8 cellular contexts compared by ENCODE assay signal in genomic region chr9:33139421-33140228, GRCh38. TPM values are rescaled to one million over a fixed set of nuclear protein-coding genes. Genes with fewer than 3 reads are reported as not detected.
DNase-seq lines count a peak whose midpoint lies in the region; ATAC-seq, FAIRE-seq and TF ChIP-seq lines count a peak whose summit lies in the region.

No MANE protein-coding gene starts in this region.

- no peaks in the 10 kb centered on the region for H3K27me3 Mint-ChIP-seq in activated CD8-positive, alpha-beta memory T cell treated with anti-CD3 and anti-CD28 coated beads, Interleukin-2, amount 10 ng/mL, durations not matched to agents 7 days and 5 days
- H3K27me3 Mint-ChIP-seq in astrocyte (ENCODE audit: low read depth, unreplicated experiment) = no peaks in the 10 kb centered on the region

- H3K4me1 ChIP-seq in astrocyte (ENCODE audit: insufficient read depth, low read length) = peaks cover 14% of the 10 kb centered on the region
- peaks cover 48% of the 10 kb centered on the region for H3K4me1 ChIP-seq in stomach smooth muscle (ENCODE audit: control insufficient read depth, insufficient read depth, low read length)
- peaks cover 6 to 16% of the 10 kb centered on the region in 2 donors for H3K4me1 ChIP-seq in small intestine (ENCODE audit: control insufficient read depth in 2 of 2, insufficient read depth in 1 of 2, low read depth in 1 of 2, low read length in 1 of 2)

- H3K36me3 ChIP-seq in astrocyte (ENCODE audit: insufficient read depth, low read length) (no peaks in the 10 kb centered on the region), stomach smooth muscle (ENCODE audit: control insufficient read depth in 2 of 2, insufficient read depth in 2 of 2, low read length in 2 of 2) (no peaks in the 10 kb centered on the region), small intestine (ENCODE audit: control insufficient read depth in 2 of 2, insufficient read depth in 2 of 2, low read length in 2 of 2) (no peaks in the 10 kb centered on the region)

- no peaks in the 10 kb centered on the region for H3K9me3 ChIP-seq in astrocyte (ENCODE audit: insufficient read depth, low read depth, low read length)
- no peaks in the 10 kb centered on the region for H3K9me3 ChIP-seq in stomach smooth muscle (ENCODE audit: control insufficient read depth in 2 of 2, low read length in 2 of 2)
- H3K9me3 ChIP-seq in small intestine (ENCODE audit: control insufficient read depth, low read depth) = no peaks in the 10 kb centered on the region

- FAIRE-seq in astrocyte (lab: Jason Lieb, UNC) (no peak), small intestine (lab: Jason Lieb, UNC) (no peak)

- no peak for TF ChIP-seq CTCF in astrocyte (IDR thresholded peaks at IDR 0.05; ENCODE audit: insufficient read depth, low read depth, low read length)

- H3K4me2 ChIP-seq in astrocyte (ENCODE audit: low read length) = peak overlapping the region; percentile 34

- WGBS in small intestine, 3 donors = 55 to 81% (median 78%) methylated on average over 18 of the region's 18 CpGs

- H3K27ac Mint-ChIP-seq in activated CD8-positive, alpha-beta memory T cell treated with anti-CD3 and anti-CD28 coated beads, Interleukin-2, amount 10 ng/mL, durations not matched to agents 7 days and 5 days = peak overlapping the region; percentile 16
- H3K27ac Mint-ChIP-seq in astrocyte (ENCODE audit: unreplicated experiment) = no peak overlapping the region

- H4K20me1 ChIP-seq in astrocyte (ENCODE audit: insufficient read depth, low read length) = peaks cover 93% of the 10 kb centered on the region

- H3K9me3 Mint-ChIP-seq in activated CD8-positive, alpha-beta memory T cell treated with anti-CD3 and anti-CD28 coated beads, Interleukin-2, amount 10 ng/mL, durations not matched to agents 7 days and 5 days (ENCODE audit: low read depth) = no peaks in the 10 kb centered on the region
- H3K9me3 Mint-ChIP-seq in astrocyte (ENCODE audit: unreplicated experiment) = no peaks in the 10 kb centered on the region

- H3K27me3 ChIP-seq in astrocyte (ENCODE audit: insufficient read depth, low read length) = no peaks in the 10 kb centered on the region
- H3K27me3 ChIP-seq in stomach smooth muscle (ENCODE audit: control insufficient read depth in 1 of 2, insufficient read depth in 2 of 2, low read length in 2 of 2) = no peaks in the 10 kb centered on the region
- no peaks in the 10 kb centered on the region for H3K27me3 ChIP-seq in small intestine (ENCODE audit: control insufficient read depth in 2 of 2, insufficient read depth in 2 of 2, low read length in 2 of 2)

- H2AFZ ChIP-seq in astrocyte (ENCODE audit: low read depth, low read length) = no peak overlapping the region

- no peak overlapping the region for H3K9ac ChIP-seq in astrocyte (ENCODE audit: low read length)
- H3K9ac ChIP-seq in stomach smooth muscle (ENCODE audit: low read length in 2 of 2) = peak overlapping the region; percentile 23 to 62

- no peak overlapping the region for H3K4me3 Mint-ChIP-seq in activated CD8-positive, alpha-beta memory T cell treated with anti-CD3 and anti-CD28 coated beads, Interleukin-2, amount 10 ng/mL, durations not matched to agents 7 days and 5 days
- no peak overlapping the region for H3K4me3 Mint-ChIP-seq in astrocyte (ENCODE audit: unreplicated experiment)

- H3K4me3 ChIP-seq in astrocyte (ENCODE audit: insufficient read depth, low read depth, low read length) (no peak overlapping the region), stomach smooth muscle (ENCODE audit: low read length in 2 of 2) (peak overlapping the region in 1 of 2 donors; percentile 55), small intestine (ENCODE audit: low read depth in 1 of 2, low read length in 2 of 2) (no peak overlapping the region)

- CTCF ChIA-PET in activated CD8-positive, alpha-beta memory T cell treated with anti-CD3 and anti-CD28 coated beads, Interleukin-2, amount 10 ng/mL, durations not matched to agents 7 days and 5 days (lab: Charles Lee) = interaction anchor here (1.0 to 1.4 kb wide), 4 partner anchors 13 to 86 kb away, joined by 3 to 5 read pairs (median 4); no protein-coding TSS in a partner anchor

- H3K36me3 Mint-ChIP-seq in activated CD8-positive, alpha-beta memory T cell treated with anti-CD3 and anti-CD28 coated beads, Interleukin-2, amount 10 ng/mL, durations not matched to agents 7 days and 5 days = peaks cover 12% of the 10 kb centered on the region
- H3K36me3 Mint-ChIP-seq in astrocyte (ENCODE audit: low read depth, unreplicated experiment) = peaks cover 8% of the 10 kb centered on the region

- peaks cover 92% of the 10 kb centered on the region for H3K79me2 ChIP-seq in astrocyte (ENCODE audit: insufficient read depth, low read length)

- peak overlapping the region; percentile 9 for H3K27ac ChIP-seq in astrocyte (ENCODE audit: low read depth, low read length)
- H3K27ac ChIP-seq in stomach smooth muscle (ENCODE audit: low read length) = peak overlapping the region; percentile 84
- peak overlapping the region in 1 of 2 donors; percentile 7 for H3K27ac ChIP-seq in small intestine (ENCODE audit: low read depth in 1 of 2, low read length in 1 of 2)

- intact Hi-C loops in left colon (cut with DNase I, micrococcal nuclease) = no loop called here

- peaks cover 79% of the 10 kb centered on the region for H3K4me1 Mint-ChIP-seq in activated CD8-positive, alpha-beta memory T cell treated with anti-CD3 and anti-CD28 coated beads, Interleukin-2, amount 10 ng/mL, durations not matched to agents 7 days and 5 days
- H3K4me1 Mint-ChIP-seq in astrocyte (ENCODE audit: low read depth, unreplicated experiment) = peaks cover 39% of the 10 kb centered on the region

- ATAC-seq in activated CD8-positive, alpha-beta memory T cell treated with anti-CD3 and anti-CD28 coated beads, Interleukin-2, amount 10 ng/mL, durations not matched to agents 7 days and 5 days = no peak
- ATAC-seq in left colon (no peak), HG02678 (IDR thresholded peaks at IDR 0.05; ENCODE audit: unreplicated experiment) (no peak)

- DNase-seq in activated CD8-positive, alpha-beta memory T cell treated with anti-CD3 and anti-CD28 coated beads, Interleukin-2, amount 10 ng/mL, durations not matched to agents 7 days and 5 days = no peak
- DNase-seq in activated CD8-positive, alpha-beta memory T cell treated with anti-CD3 and anti-CD28 coated beads for 24 hours = no peak
- DNase-seq in astrocyte (ENCODE audit: low read depth) (peak; percentile 79), left colon (peak; percentile 44 to 64), NCI-H1092 treated with DMSO at 0.1 percent for 48 hours (lab: John Stamatoyannopoulos, UW) (no peak), small intestine (no peak)

RNA-seq across cellular contexts. Expression of gene B4GALT1, which starts 27.5 kb away (rescaled TPM):
- 10 to 100 TPM; 33.8 to 35.2 TPM for total RNA-seq in activated CD8-positive, alpha-beta memory T cell treated with anti-CD3 and anti-CD28 coated beads, Interleukin-2, amount 10 ng/mL, durations not matched to agents 7 days and 5 days
- 93.1 and 103 TPM in 2 replicates for total RNA-seq in astrocyte
- 100 to 1,000 TPM; 106 to 115 TPM for total RNA-seq in left colon
- polyA plus RNA-seq in small intestine = 10 to 100 TPM; 11.9 to 49.6 (median 14.9) TPM

Comparison
In these comparisons a context has a peak if more than half of its experiments do, and no peak if none do; other contexts are left out.
1. DNase-seq: peak in astrocyte (single experiment) and left colon (2 of 2); none in activated CD8-positive, alpha-beta memory T cell treated with anti-CD3 and anti-CD28 coated beads, Interleukin-2, amount 10 ng/mL, durations not matched to agents 7 days and 5 days (single experiment), activated CD8-positive, alpha-beta memory T cell treated with anti-CD3 and anti-CD28 coated beads for 24 hours (single experiment), NCI-H1092 treated with DMSO at 0.1 percent for 48 hours (single experiment) and small intestine (single experiment).